ENCODE assay signal across 8 cellular contexts in genomic region chr3:125375950-125376679, GRCh38. TPM values are rescaled to one million over a fixed set of nuclear protein-coding genes. Genes with fewer than 3 reads are reported as not detected.
A peak's percentile ranks its signal among the peaks of the same experiment; 100 is the strongest.
DNase-seq lines count a peak whose midpoint lies in the region; ATAC-seq and TF ChIP-seq lines count a peak whose summit lies in the region.

No MANE protein-coding gene starts in this region.

- H3K27me3 ChIP-seq in ascending aorta (no peaks in the 10 kb centered on the region), right lobe of liver (no peaks in the 10 kb centered on the region), upper lobe of right lung (no peaks in the 10 kb centered on the region)

- H3K9me3 ChIP-seq in ascending aorta (no peaks in the 10 kb centered on the region), right lobe of liver (no peaks in the 10 kb centered on the region), upper lobe of right lung (no peaks in the 10 kb centered on the region)

- TF ChIP-seq CTCF in GM12865 (IDR thresholded peaks at IDR 0.05; ENCODE audit: insufficient read depth, low read depth, low read length, missing control alignments) = no peak
- no peak for TF ChIP-seq CTCF in ascending aorta (IDR thresholded peaks at IDR 0.05)
- no peak for TF ChIP-seq CTCF in right lobe of liver (IDR thresholded peaks at IDR 0.05)
- TF ChIP-seq CTCF in upper lobe of right lung (IDR thresholded peaks at IDR 0.05) = no peak

- 25% methylated on average over 10 of the region's 10 CpGs for WGBS in right lobe of liver (ENCODE audit: insufficient coverage, low coverage, low lambda C conversion rate, missing lambda C conversion rate)

- intact Hi-C loops in ascending aorta (cut with DNase I) (no loop called here), right lobe of liver (cut with DNase I) (no loop called here), upper lobe of right lung (cut with DNase I) (no loop called here)

- H3K27ac ChIP-seq in ascending aorta (peak overlapping the region; percentile 76 to 88), right lobe of liver (peak overlapping the region; percentile 87 to 93 (median 92)), upper lobe of right lung (peak overlapping the region; percentile 90)

- TF ChIP-seq POLR2A in right lobe of liver (IDR thresholded peaks at IDR 0.05) = no peak

- H3K36me3 ChIP-seq in ascending aorta = no peaks in the 10 kb centered on the region
- H3K36me3 ChIP-seq in right lobe of liver = no peaks in the 10 kb centered on the region
- no peaks in the 10 kb centered on the region for H3K36me3 ChIP-seq in upper lobe of right lung

- H3K4me3 ChIP-seq in GM12865 (ENCODE audit: low read depth, low read length) = peak overlapping the region; percentile 84
- peak overlapping the region; percentile 90 to 98 for H3K4me3 ChIP-seq in ascending aorta
- peak overlapping the region; percentile 66 to 87 (median 73) for H3K4me3 ChIP-seq in right lobe of liver
- peak overlapping the region; percentile 72 for H3K4me3 ChIP-seq in upper lobe of right lung

- peak; percentile 17 to 38 (median 30) for ATAC-seq in right lobe of liver
- no peak for ATAC-seq in upper lobe of right lung
- no peak for ATAC-seq in activated CD4-positive, CD25-positive, alpha-beta regulatory T cell treated with anti-CD3 and anti-CD28 coated beads, Interleukin-2, amount 50 U/mL, for 24 hours
- no peak for ATAC-seq in HG03045 (IDR thresholded peaks at IDR 0.05; ENCODE audit: unreplicated experiment)

- no peak for DNase-seq in GM12865 (ENCODE audit: low read depth)
- DNase-seq in NCI-H1092 treated with DMSO at 0.1 percent for 48 hours (lab: John Stamatoyannopoulos, UW) = peak; percentile 52
- DNase-seq in ascending aorta (ENCODE audit: low spot score in 2 of 2) = no peak
- DNase-seq in right lobe of liver = no peak
- no peak for DNase-seq in upper lobe of right lung
- no peak for DNase-seq in activated CD4-positive, alpha-beta T cell treated with anti-CD3 and anti-CD28 coated beads, Interleukin-2, amount 50 U/mL, for 1 hour

- peaks cover 0 to 13% of the 10 kb centered on the region in 2 donors for H3K4me1 ChIP-seq in ascending aorta
- H3K4me1 ChIP-seq in right lobe of liver = peaks cover 0 to 40% (median 3%) of the 10 kb centered on the region in 4 donors
- H3K4me1 ChIP-seq in upper lobe of right lung = peaks cover 16% of the 10 kb centered on the region

RNA-seq across cellular contexts. Expression of gene ZNF148, which starts 1.0 kb away (rescaled TPM):
- total RNA-seq in ascending aorta = 10.0 TPM
- 10 to 100 TPM; 14.3 to 22.6 (median 20.4) TPM for total RNA-seq in right lobe of liver
- total RNA-seq in upper lobe of right lung = 47.5 TPM

Comparison
In these comparisons a context has a peak if more than half of its experiments do, and no peak if none do; other contexts are left out.
1. ATAC-seq: peak in right lobe of liver (4 of 4); none in upper lobe of right lung (single experiment), activated CD4-positive, CD25-positive, alpha-beta regulatory T cell treated with anti-CD3 and anti-CD28 coated beads, Interleukin-2, amount 50 U/mL, for 24 hours (0 of 2) and HG03045 (single experiment).
2. Peak in every context shown above with its lines, with median percentiles within 50 percentile points of each other: H3K4me3 ChIP-seq and H3K27ac ChIP-seq.